Comparison of ENCODE assay signal across 8 cellular contexts in genomic region chr2:9473308-9473984, GRCh38. TPM values are rescaled to one million over a fixed set of nuclear protein-coding genes. Genes with fewer than 3 reads are reported as not detected.
DNase-seq lines count a peak whose midpoint lies in the region; ATAC-seq and TF ChIP-seq lines count a peak whose summit lies in the region.

No MANE protein-coding gene starts in this region.

- peaks cover 23 to 50% (median 40%) of the 10 kb centered on the region in 4 donors for H3K4me1 Mint-ChIP-seq in CD4-positive, alpha-beta memory T cell
- H3K4me1 Mint-ChIP-seq in activated CD8-positive, alpha-beta T cell treated with anti-CD3 and anti-CD28 coated beads, Interleukin-2, amount 10 ng/mL, durations not matched to agents 7 days and 5 days (ENCODE audit: low read depth) = peaks cover 37% of the 10 kb centered on the region
- peaks cover 2% of the 10 kb centered on the region for H3K4me1 Mint-ChIP-seq in glutamatergic neuron (ENCODE audit: low read depth, unreplicated experiment)

- no peaks in the 10 kb centered on the region for H3K36me3 ChIP-seq in CD4-positive, alpha-beta memory T cell (ENCODE audit: insufficient read depth, low read length)
- peaks cover 30% of the 10 kb centered on the region for H3K36me3 ChIP-seq in skeletal muscle satellite cell (ENCODE audit: insufficient read depth, low read length)

- H3K27ac ChIP-seq in CD4-positive, alpha-beta memory T cell (ENCODE audit: low read depth, low read length) = peak overlapping the region; percentile 83

- DNase-seq in CD4-positive, alpha-beta memory T cell = no peak
- DNase-seq in activated CD8-positive, alpha-beta T cell treated with anti-CD3 and anti-CD28 coated beads, Interleukin-2, amount 10 ng/mL, durations not matched to agents 7 days and 5 days = peak; percentile 32
- DNase-seq in glutamatergic neuron (peak; percentile 42), CD1c-positive myeloid dendritic cell (ENCODE audit: extremely low spot score) (no peak)

- H3K9me3 Mint-ChIP-seq in CD4-positive, alpha-beta memory T cell = no peaks in the 10 kb centered on the region
- H3K9me3 Mint-ChIP-seq in activated CD8-positive, alpha-beta T cell treated with anti-CD3 and anti-CD28 coated beads, Interleukin-2, amount 10 ng/mL, durations not matched to agents 7 days and 5 days (ENCODE audit: insufficient read depth) = no peaks in the 10 kb centered on the region
- peaks cover 2% of the 10 kb centered on the region for H3K9me3 Mint-ChIP-seq in glutamatergic neuron (ENCODE audit: unreplicated experiment)

- CTCF ChIA-PET in CD4-positive, alpha-beta memory T cell (lab: Charles Lee; ENCODE audit: partially characterized antibody) = interaction anchor here (0.7 to 1.4 kb wide), 10 partner anchors 9 to 369 kb away, joined by 3 to 5 read pairs (median 4); partner anchors contain the start of genes CPSF3, ITGB1BP1 and TAF1B
- CTCF ChIA-PET in activated CD8-positive, alpha-beta T cell treated with anti-CD3 and anti-CD28 coated beads, Interleukin-2, amount 10 ng/mL, durations not matched to agents 7 days and 5 days (lab: Charles Lee) = interaction anchor here (0.8 to 2.0 kb wide), 6 partner anchors 18 to 330 kb away, joined by 3 to 12 read pairs (median 4); partner anchors contain the start of gene ADAM17

- POLR2A ChIA-PET in CD4-positive, alpha-beta memory T cell (lab: Charles Lee; ENCODE audit: partially characterized antibody) = interaction anchor here (0.8 to 4.6 kb wide), 15 partner anchors 8 to 570 kb away, joined by 3 to 42 read pairs (median 6); partner anchors contain the start of genes ADAM17, CPSF3, ITGB1BP1 and KLF11
- POLR2A ChIA-PET in activated CD8-positive, alpha-beta T cell treated with anti-CD3 and anti-CD28 coated beads, Interleukin-2, amount 10 ng/mL, durations not matched to agents 7 days and 5 days (lab: Charles Lee) = interaction anchor here (0.6 to 3.5 kb wide), 7 partner anchors 8 to 370 kb away, joined by 3 to 20 read pairs (median 5); partner anchors contain the start of genes ADAM17, CPSF3, ITGB1BP1 and TAF1B

- ATAC-seq in HG02642 (IDR thresholded peaks at IDR 0.05; ENCODE audit: poor library complexity, unreplicated experiment) (peak; percentile 1), HG02571 (IDR thresholded peaks at IDR 0.05; ENCODE audit: unreplicated experiment) (no peak), HG02938 (IDR thresholded peaks at IDR 0.05; ENCODE audit: unreplicated experiment) (no peak)
- no peak for ATAC-seq in activated CD8-positive, alpha-beta T cell treated with anti-CD3 and anti-CD28 coated beads, Interleukin-2, amount 10 ng/mL, durations not matched to agents 7 days and 5 days

- H3K27me3 Mint-ChIP-seq in CD4-positive, alpha-beta memory T cell = no peaks in the 10 kb centered on the region
- no peaks in the 10 kb centered on the region for H3K27me3 Mint-ChIP-seq in activated CD8-positive, alpha-beta T cell treated with anti-CD3 and anti-CD28 coated beads, Interleukin-2, amount 10 ng/mL, durations not matched to agents 7 days and 5 days (ENCODE audit: low read depth)
- H3K27me3 Mint-ChIP-seq in glutamatergic neuron (ENCODE audit: unreplicated experiment) = no peaks in the 10 kb centered on the region

- peak overlapping the region; percentile 99 for H3K4me2 ChIP-seq in skeletal muscle satellite cell (ENCODE audit: low read length)

- no peaks in the 10 kb centered on the region for H3K9me3 ChIP-seq in CD4-positive, alpha-beta memory T cell (ENCODE audit: control insufficient read depth in 1 of 2, low read length in 2 of 2)
- H3K9me3 ChIP-seq in skeletal muscle satellite cell (replicated peaks; ENCODE audit: low read length) = no peaks in the 10 kb centered on the region

- H3K27me3 ChIP-seq in CD4-positive, alpha-beta memory T cell (ENCODE audit: insufficient read depth, low read length) = no peaks in the 10 kb centered on the region
- H3K27me3 ChIP-seq in skeletal muscle satellite cell (ENCODE audit: control insufficient read depth, insufficient read depth, low read length) = no peaks in the 10 kb centered on the region

- H3K9ac ChIP-seq in skeletal muscle satellite cell (ENCODE audit: low read depth, low read length) = peak overlapping the region; percentile 85

- H3K4me3 ChIP-seq in CD4-positive, alpha-beta memory T cell (ENCODE audit: low read length in 2 of 2) = peak overlapping the region in 1 of 2 donors; percentile 86
- H3K4me3 ChIP-seq in skeletal muscle satellite cell (ENCODE audit: low read length) = peak overlapping the region; percentile 76

- no peak for TF ChIP-seq CTCF in glutamatergic neuron (IDR thresholded peaks at IDR 0.05; ENCODE audit: partially characterized antibody, unreplicated experiment)

- peaks cover 12 to 13% of the 10 kb centered on the region in 2 donors for H3K36me3 Mint-ChIP-seq in CD4-positive, alpha-beta memory T cell
- H3K36me3 Mint-ChIP-seq in activated CD8-positive, alpha-beta T cell treated with anti-CD3 and anti-CD28 coated beads, Interleukin-2, amount 10 ng/mL, durations not matched to agents 7 days and 5 days (ENCODE audit: low read depth) = peaks cover 47% of the 10 kb centered on the region
- H3K36me3 Mint-ChIP-seq in glutamatergic neuron (ENCODE audit: unreplicated experiment) = no peaks in the 10 kb centered on the region

- H3K4me3 Mint-ChIP-seq in CD4-positive, alpha-beta memory T cell = peak overlapping the region; percentile 80 to 91 (median 86)
- H3K4me3 Mint-ChIP-seq in activated CD8-positive, alpha-beta T cell treated with anti-CD3 and anti-CD28 coated beads, Interleukin-2, amount 10 ng/mL, durations not matched to agents 7 days and 5 days = peak overlapping the region; percentile 79
- peak overlapping the region; percentile 71 for H3K4me3 Mint-ChIP-seq in glutamatergic neuron (ENCODE audit: unreplicated experiment)

- peaks cover 48% of the 10 kb centered on the region for H3K4me1 ChIP-seq in CD4-positive, alpha-beta memory T cell (ENCODE audit: insufficient read depth, low read length)
- peaks cover 15% of the 10 kb centered on the region for H3K4me1 ChIP-seq in skeletal muscle satellite cell (ENCODE audit: control insufficient read depth, insufficient read depth, low read length)

- intact Hi-C loops in CD4-positive, alpha-beta memory T cell (cut with micrococcal nuclease) = no loop called here

- H3K27ac Mint-ChIP-seq in CD4-positive, alpha-beta memory T cell = peak overlapping the region; percentile 80 to 95 (median 94)
- peak overlapping the region; percentile 86 for H3K27ac Mint-ChIP-seq in activated CD8-positive, alpha-beta T cell treated with anti-CD3 and anti-CD28 coated beads, Interleukin-2, amount 10 ng/mL, durations not matched to agents 7 days and 5 days
- no peak overlapping the region for H3K27ac Mint-ChIP-seq in glutamatergic neuron (ENCODE audit: unreplicated experiment)

RNA-seq across cellular contexts. Expression of gene IAH1, which starts 0.9 kb away (rescaled TPM):
- 10 to 100 TPM; 52.5 to 58.1 TPM for total RNA-seq in CD4-positive, alpha-beta memory T cell
- polyA plus RNA-seq in CD4-positive, alpha-beta memory T cell = 10 to 100 TPM; 85.8 to 98.4 TPM
- total RNA-seq in activated CD8-positive, alpha-beta T cell treated with anti-CD3 and anti-CD28 coated beads, Interleukin-2, amount 10 ng/mL, durations not matched to agents 7 days and 5 days = 10 to 100 TPM; 71.7 to 73.3 TPM
- 24.4 TPM for total RNA-seq in glutamatergic neuron (ENCODE audit: unreplicated experiment)
- total RNA-seq in skeletal muscle satellite cell (2012; rRNA removed) = 41.1 and 48.5 TPM in 2 replicates

RNA-seq across cellular contexts. Expression of gene CPSF3, which starts 50.0 kb away (rescaled TPM):
- total RNA-seq in CD4-positive, alpha-beta memory T cell = 10 to 100 TPM; 20.9 to 22.4 TPM
- polyA plus RNA-seq in CD4-positive, alpha-beta memory T cell = 10 to 100 TPM; 27.8 to 33.7 TPM
- total RNA-seq in activated CD8-positive, alpha-beta T cell treated with anti-CD3 and anti-CD28 coated beads, Interleukin-2, amount 10 ng/mL, durations not matched to agents 7 days and 5 days = 10 to 100 TPM; 54.1 to 55.2 TPM
- 33.3 TPM for total RNA-seq in glutamatergic neuron (ENCODE audit: unreplicated experiment)
- 54.8 and 59.4 TPM in 2 replicates for total RNA-seq in skeletal muscle satellite cell (2012; rRNA removed)

RNA-seq across cellular contexts. Expression of gene ITGB1BP1, which starts 50.1 kb away (rescaled TPM):
- 10 to 100 TPM; 55.1 to 55.8 TPM for total RNA-seq in CD4-positive, alpha-beta memory T cell
- 100 to 1,000 TPM; 124 to 161 TPM for polyA plus RNA-seq in CD4-positive, alpha-beta memory T cell
- 100 to 1,000 TPM; 170 to 177 TPM for total RNA-seq in activated CD8-positive, alpha-beta T cell treated with anti-CD3 and anti-CD28 coated beads, Interleukin-2, amount 10 ng/mL, durations not matched to agents 7 days and 5 days
- 62.7 TPM for total RNA-seq in glutamatergic neuron (ENCODE audit: unreplicated experiment)
- total RNA-seq in skeletal muscle satellite cell (2012; rRNA removed) = 39.5 and 61.6 TPM in 2 replicates

Comparison
In these comparisons a context has a peak if more than half of its experiments do, and no peak if none do; other contexts are left out.
1. DNase-seq: peak in activated CD8-positive, alpha-beta T cell treated with anti-CD3 and anti-CD28 coated beads, Interleukin-2, amount 10 ng/mL, durations not matched to agents 7 days and 5 days (single experiment) and glutamatergic neuron (single experiment); none in CD4-positive, alpha-beta memory T cell (0 of 5) and CD1c-positive myeloid dendritic cell (single experiment).
2. Peak in every context shown above with its lines, with median percentiles within 50 percentile points of each other: H3K4me3 Mint-ChIP-seq.